In genomic region chr17:77466140-77466539, GRCh38 we compare ENCODE assay signal across 10 cellular contexts.
DNase-seq lines count a peak whose midpoint lies in the region; ATAC-seq, FAIRE-seq and TF ChIP-seq lines count a peak whose summit lies in the region.
"Had no signal": no experiment of that assay in that cellular context is flagged by ENCODE, and none has a peak within 500 bp of the region (broad histone marks: within the 10 kb centered on the region; RNA-seq: fewer than 3 reads in every experiment).

No MANE protein-coding gene starts in this region.

- H3K27ac Mint-ChIP-seq in natural killer cell = peak overlapping the region; percentile 92 to 97

- H3K27ac ChIP-seq in BLaER1 treated with 17β-estradiol and CSF1 and Interleukin-3, amounts not matched to agents 10 nM and 100 nM = peak overlapping the region; percentile 80 to 99 (median 88)
- H3K27ac ChIP-seq in OCI-LY1 (ENCODE audit: low read depth, low read length, poor library complexity, severe bottlenecking) = peak overlapping the region; percentile 99
- peak overlapping the region; percentile 84 for H3K27ac ChIP-seq in epithelial cell of prostate

- peak overlapping the region; percentile 85 to 100 (median 99) for H3K4me2 ChIP-seq in BLaER1 treated with 17β-estradiol and CSF1 and Interleukin-3, amounts not matched to agents 10 nM and 100 nM
- H3K4me2 ChIP-seq in OCI-LY1 (ENCODE audit: low read length) = peak overlapping the region; percentile 66

- H3K4me3 ChIP-seq in BLaER1 treated with 17β-estradiol and CSF1 and Interleukin-3, amounts not matched to agents 10 nM and 100 nM = peak overlapping the region; percentile 19 to 57 (median 42); a peak in 19 of 20 replicates
- H3K4me3 ChIP-seq in OCI-LY1 (ENCODE audit: low read depth, low read length, poor library complexity, severe bottlenecking) = peak overlapping the region; percentile 47

- H3K9ac ChIP-seq in BLaER1 treated with 17β-estradiol and CSF1 and Interleukin-3, amounts not matched to agents 10 nM and 100 nM = peak overlapping the region; percentile 70 to 86 (median 78)
- peak overlapping the region; percentile 70 for H3K9ac ChIP-seq in OCI-LY1 (ENCODE audit: low read length)

- H3K9me3 Mint-ChIP-seq in natural killer cell = peaks cover 0 to 6% of the 10 kb centered on the region in 2 donors

- DNase-seq in epithelial cell of prostate (ENCODE audit: low read depth, low spot score) (no peak), natural killer cell (no peak), DMS114 treated with DMSO at 0.1 percent for 48 hours (lab: John Stamatoyannopoulos, UW; ENCODE audit: unreplicated experiment) (no peak), NCI-H526 treated with DMSO at 0.1 percent for 48 hours (lab: John Stamatoyannopoulos, UW) (no peak), RCC 7860 (ENCODE audit: low spot score) (no peak)
- DNase-seq: DMS79, NCI-H774 had no signal

- no peaks in the 10 kb centered on the region for H3K9me3 ChIP-seq in BLaER1 treated with 17β-estradiol and CSF1 and Interleukin-3, amounts not matched to agents 10 nM and 100 nM (replicated peaks in 1 of 11)
- H3K9me3 ChIP-seq in OCI-LY1 (ENCODE audit: low read length) = no peaks in the 10 kb centered on the region

- no peaks in the 10 kb centered on the region for H3K36me3 Mint-ChIP-seq in natural killer cell

- H3K27me3 Mint-ChIP-seq in natural killer cell (ENCODE audit: low read depth in 2 of 2) = no peaks in the 10 kb centered on the region

- peaks cover 25 to 86% (median 52%) of the 10 kb centered on the region in 11 experiments; a peak in 21 of 22 replicates for H4K20me1 ChIP-seq in BLaER1 treated with 17β-estradiol and CSF1 and Interleukin-3, amounts not matched to agents 10 nM and 100 nM
- no peaks in the 10 kb centered on the region for H4K20me1 ChIP-seq in OCI-LY1 (ENCODE audit: insufficient read depth, low read length)

- H3K4me1 ChIP-seq in BLaER1 treated with 17β-estradiol and CSF1 and Interleukin-3, amounts not matched to agents 10 nM and 100 nM = peaks cover 96 to 99% (median 97%) of the 10 kb centered on the region in 10 experiments
- H3K4me1 ChIP-seq in OCI-LY1 (ENCODE audit: insufficient read depth, low read length, severe bottlenecking) = peaks cover 99% of the 10 kb centered on the region

- H3K79me2 ChIP-seq in OCI-LY1 (ENCODE audit: insufficient read depth, low read length) = peaks cover 74% of the 10 kb centered on the region

- peaks cover 8% of the 10 kb centered on the region for H3F3A ChIP-seq in OCI-LY1 (ENCODE audit: insufficient read depth, low read length)

- H3K4me3 Mint-ChIP-seq in natural killer cell = peak overlapping the region; percentile 77

- H2AFZ ChIP-seq in OCI-LY1 (ENCODE audit: low read length) = no peak overlapping the region

- H3K9me2 ChIP-seq in OCI-LY1 (ENCODE audit: low read depth, low read length) = no peaks in the 10 kb centered on the region

- no peak for FAIRE-seq in RCC 7860 (lab: Jason Lieb, UNC)

- ATAC-seq in natural killer cell = peak in 2 of 3 donors; percentile 4 to 14
- ATAC-seq in GM21360 (IDR thresholded peaks at IDR 0.05; ENCODE audit: unreplicated experiment) = no peak

- H3K4me1 Mint-ChIP-seq in natural killer cell = peaks cover 75 to 93% of the 10 kb centered on the region in 2 donors

- no peaks in the 10 kb centered on the region for H3K27me3 ChIP-seq in BLaER1 treated with 17β-estradiol and CSF1 and Interleukin-3, amounts not matched to agents 10 nM and 100 nM
- no peaks in the 10 kb centered on the region for H3K27me3 ChIP-seq in OCI-LY1 (ENCODE audit: insufficient read depth, low read length)

- H3K36me3 ChIP-seq in BLaER1 treated with 17β-estradiol and CSF1 and Interleukin-3, amounts not matched to agents 10 nM and 100 nM = peaks cover 13 to 72% (median 46%) of the 10 kb centered on the region in 11 experiments; a peak in 21 of 22 replicates
- H3K36me3 ChIP-seq in OCI-LY1 (ENCODE audit: insufficient read depth, low read length) = peaks cover 72% of the 10 kb centered on the region

- intact Hi-C loops in natural killer cell (cut with micrococcal nuclease) = no loop called here

- TF ChIP-seq CTCF in OCI-LY1 (IDR thresholded peaks at IDR 0.05; ENCODE audit: low read length) = no peak
- no peak for TF ChIP-seq CTCF in natural killer cell (IDR thresholded peaks at IDR 0.05)
